Comparison of ENCODE assay signal across 18 cellular contexts in the genomic region with DNA sequence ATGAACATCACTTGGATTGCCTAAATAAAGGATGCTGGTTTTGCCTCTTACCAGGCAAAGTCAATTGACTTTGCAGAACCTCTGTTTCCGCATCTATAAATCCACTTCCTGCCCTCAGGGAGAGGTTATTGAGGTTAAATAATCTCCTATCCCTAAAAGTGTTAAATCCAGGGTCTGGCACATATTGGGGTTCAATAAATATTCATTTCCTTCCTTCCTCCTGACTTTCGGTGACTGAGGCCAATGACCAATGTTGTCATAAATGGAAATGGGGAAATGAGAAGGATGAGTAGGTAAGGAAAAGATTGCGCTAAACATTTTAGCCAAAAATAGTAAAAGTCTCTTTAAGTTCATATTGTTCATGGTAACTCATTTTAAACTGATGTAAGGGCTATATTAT. TPM values are rescaled to one million over a fixed set of nuclear protein-coding genes. Genes with fewer than 3 reads are reported as not detected.
DNase-seq lines count a peak whose midpoint lies in the region; ATAC-seq and TF ChIP-seq lines count a peak whose summit lies in the region.
"Had no signal": no experiment of that assay in that cellular context is flagged by ENCODE, and none has a peak within 500 bp of the region (broad histone marks: within the 10 kb centered on the region; RNA-seq: fewer than 3 reads in every experiment).

No MANE protein-coding gene starts in this region.

- peaks cover 93% of the 10 kb centered on the region for H3K4me1 Mint-ChIP-seq in activated T-helper 1 cell treated with anti-CD3 and anti-CD28 coated beads, Interleukin-12 subunit alpha, Interleukin-12 subunit beta, Interleukin-2, Interleukin-4 antibody, amounts not matched to agents 30 ng/mL and 10 ng/mL and 1 ng/mL, durations not matched to agents 14 hours and 24 hours and 36 hours (ENCODE audit: low read depth)

- no peaks in the 10 kb centered on the region for H3K9me3 Mint-ChIP-seq in activated T-helper 1 cell treated with anti-CD3 and anti-CD28 coated beads, Interleukin-12 subunit alpha, Interleukin-12 subunit beta, Interleukin-2, Interleukin-4 antibody, amounts not matched to agents 30 ng/mL and 10 ng/mL and 1 ng/mL, durations not matched to agents 14 hours and 24 hours and 36 hours

- in situ Hi-C loops in ACHN (cut with HindIII; ENCODE audit: low pct_ligation_motif_present, low pct_unique_long_range_greater_than_20kb, low sequenced_read_pairs), result loop anchor here (25.0 kb wide), 1 partner anchor 166 kb away; no protein-coding TSS in a partner anchor

- H3K27ac Mint-ChIP-seq in activated T-helper 1 cell treated with anti-CD3 and anti-CD28 coated beads, Interleukin-12 subunit alpha, Interleukin-12 subunit beta, Interleukin-2, Interleukin-4 antibody, amounts not matched to agents 30 ng/mL and 10 ng/mL and 1 ng/mL, durations not matched to agents 14 hours and 24 hours and 36 hours, result peak overlapping the region; percentile 68
- H3K27ac Mint-ChIP-seq: progenitor cell of endocrine pancreas had no signal

- no peak for TF ChIP-seq EP300 in sigmoid colon (IDR thresholded peaks at IDR 0.05)

- peaks cover 27% of the 10 kb centered on the region for H4K20me1 ChIP-seq in Loucy (ENCODE audit: insufficient read depth, low read length, poor library complexity, severe bottlenecking)

- H3K4me1 ChIP-seq in Loucy (ENCODE audit: insufficient read depth, low read length, poor library complexity, severe bottlenecking) (peaks cover 61% of the 10 kb centered on the region), sigmoid colon (peaks cover 0 to 47% (median 30%) of the 10 kb centered on the region in 4 donors)

- H3K36me3 Mint-ChIP-seq in activated T-helper 1 cell treated with anti-CD3 and anti-CD28 coated beads, Interleukin-12 subunit alpha, Interleukin-12 subunit beta, Interleukin-2, Interleukin-4 antibody, amounts not matched to agents 30 ng/mL and 10 ng/mL and 1 ng/mL, durations not matched to agents 14 hours and 24 hours and 36 hours (ENCODE audit: low read depth), result peaks cover 66% of the 10 kb centered on the region

- no peak overlapping the region for H2AFZ ChIP-seq in Loucy (ENCODE audit: low read length)

- intact Hi-C loops in activated T-helper 1 cell treated with anti-CD3 and anti-CD28 coated beads, Interleukin-12 subunit alpha, Interleukin-12 subunit beta, Interleukin-2, Interleukin-4 antibody, amounts not matched to agents 30 ng/mL and 10 ng/mL and 1 ng/mL, durations not matched to agents 14 hours and 24 hours and 36 hours (cut with micrococcal nuclease), result loop anchor here (2.0 to 10.0 kb wide), 3 partner anchors 36 to 459 kb away; no protein-coding TSS in a partner anchor
- intact Hi-C loops in sigmoid colon (cut with DNase I), result no loop called here

- DNase-seq in SKM-1 treated with dmso at 0.1 percent for 144 hours (lab: John Stamatoyannopoulos, UW; ENCODE audit: unreplicated experiment), result peak; percentile 26
- no peak for DNase-seq in SKM-1 (lab: John Stamatoyannopoulos, UW; ENCODE audit: unreplicated experiment)
- no peak for DNase-seq in activated T-helper 1 cell treated with anti-CD3 and anti-CD28 coated beads, Interleukin-12 subunit alpha, Interleukin-12 subunit beta, Interleukin-2, Interleukin-4 antibody, amounts not matched to agents 30 ng/mL and 10 ng/mL and 1 ng/mL, durations not matched to agents 14 hours and 24 hours and 36 hours (ENCODE audit: low spot score)
- no peak for DNase-seq in sigmoid colon
- DNase-seq in NCI-H82 (lab: John Stamatoyannopoulos, UW), result no peak
- no peak for DNase-seq in ACHN
- DNase-seq: activated CD4-positive, alpha-beta T cell treated with anti-CD3 and anti-CD28 coated beads for 1 hour; activated gamma-delta T cell; COR-L47; GF-D8; hypothalamus; left colon; NCI-H1105; NCI-H2227 treated with DMSO at 0.1 percent for 48 hours had no signal

- no peaks in the 10 kb centered on the region; the same call in 1 of the 2 replicates for H3F3A ChIP-seq in Loucy (ENCODE audit: low read depth)

- WGBS in sigmoid colon, 2 donors, result 72 to 86% methylated on average over 3 of the region's 3 CpGs

- H3K4me3 ChIP-seq in Loucy (ENCODE audit: low read length, poor library complexity, severe bottlenecking) (no peak overlapping the region), sigmoid colon (no peak overlapping the region)

- H3K4me2 ChIP-seq in Loucy (ENCODE audit: low read depth, low read length, poor library complexity, severe bottlenecking), result peak overlapping the region; percentile 13

- no peak for ATAC-seq in GM19324 (IDR thresholded peaks at IDR 0.05; ENCODE audit: low FRiP score, unreplicated experiment)
- ATAC-seq: left colon, Panc1 had no signal

- H3K9me3 ChIP-seq in Loucy (ENCODE audit: insufficient read depth, low read depth, low read length), result no peaks in the 10 kb centered on the region
- H3K9me3 ChIP-seq in sigmoid colon, result no peaks in the 10 kb centered on the region

- peaks cover 97% of the 10 kb centered on the region for H3K79me2 ChIP-seq in Loucy (ENCODE audit: insufficient read depth, low read length)

- H3K36me3 ChIP-seq in Loucy (ENCODE audit: insufficient read depth, low read length), result peaks cover 8% of the 10 kb centered on the region; the same call in 1 of the 2 replicates
- no peaks in the 10 kb centered on the region for H3K36me3 ChIP-seq in sigmoid colon

- H3K4me3 Mint-ChIP-seq in activated T-helper 1 cell treated with anti-CD3 and anti-CD28 coated beads, Interleukin-12 subunit alpha, Interleukin-12 subunit beta, Interleukin-2, Interleukin-4 antibody, amounts not matched to agents 30 ng/mL and 10 ng/mL and 1 ng/mL, durations not matched to agents 14 hours and 24 hours and 36 hours, result peak overlapping the region; percentile 19

- H3K27ac ChIP-seq in sigmoid colon, result peak overlapping the region in 3 of 4 donors; percentile 46 to 56 (median 51)

- no peaks in the 10 kb centered on the region for H3K27me3 Mint-ChIP-seq in activated T-helper 1 cell treated with anti-CD3 and anti-CD28 coated beads, Interleukin-12 subunit alpha, Interleukin-12 subunit beta, Interleukin-2, Interleukin-4 antibody, amounts not matched to agents 30 ng/mL and 10 ng/mL and 1 ng/mL, durations not matched to agents 14 hours and 24 hours and 36 hours (ENCODE audit: insufficient read depth)
- H3K27me3 Mint-ChIP-seq: progenitor cell of endocrine pancreas had no signal

- H3K9me2 ChIP-seq in Loucy (replicated peaks; ENCODE audit: low read depth, low read length), result no peaks in the 10 kb centered on the region

- no peak overlapping the region for H3K9ac ChIP-seq in Loucy (ENCODE audit: low read depth, low read length, poor library complexity, severe bottlenecking)

- H3K27me3 ChIP-seq in Loucy (ENCODE audit: insufficient read depth, low read length, poor library complexity, severe bottlenecking) (no peaks in the 10 kb centered on the region), sigmoid colon (no peaks in the 10 kb centered on the region)

- TF ChIP-seq CTCF in Loucy (conservative IDR thresholded peaks at IDR 0.05; ENCODE audit: low read length), result no peak
- no peak for TF ChIP-seq CTCF in sigmoid colon (IDR thresholded peaks at IDR 0.05)

- no peak for TF ChIP-seq POLR2A in sigmoid colon (IDR thresholded peaks at IDR 0.05)

RNA-seq across cellular contexts. Expression of a gene that starts 16.0 kb away (rescaled TPM):
- 95.9 and 97.1 TPM in 2 replicates for total RNA-seq in activated T-helper 1 cell treated with anti-CD3 and anti-CD28 coated beads, Interleukin-12 subunit alpha, Interleukin-12 subunit beta, Interleukin-2, Interleukin-4 antibody, amounts not matched to agents 30 ng/mL and 10 ng/mL and 1 ng/mL, durations not matched to agents 14 hours and 24 hours and 36 hours
- total RNA-seq in sigmoid colon, result 10 to 100 TPM; 11.3 to 25.7 (median 18.1) TPM
- polyA plus RNA-seq in sigmoid colon, result 1 to 10 TPM; 2.8 to 9.7 (median 3.6) TPM
